In the genomic region with DNA sequence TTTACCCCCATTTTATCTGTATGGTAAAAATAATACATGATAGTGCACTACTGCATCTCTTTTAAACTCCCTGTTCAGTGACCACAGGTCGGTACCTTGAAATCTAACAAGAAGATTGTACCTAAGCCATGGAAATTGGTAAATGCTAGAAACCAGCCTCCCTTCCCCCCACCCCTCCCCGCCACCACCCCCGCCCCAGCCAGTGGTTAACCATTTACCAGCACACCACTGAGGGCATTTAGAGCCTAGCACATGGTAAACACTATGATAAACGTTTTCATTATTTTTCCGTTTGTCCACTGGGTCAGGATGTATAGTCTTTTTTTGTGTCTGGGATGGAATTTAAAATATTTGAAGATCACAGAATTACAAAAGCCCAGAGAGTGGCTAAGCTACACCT, we compare ENCODE assay signal across 8 cellular contexts. TPM values are rescaled to one million over a fixed set of nuclear protein-coding genes. Genes with fewer than 3 reads are reported as not detected.
DNase-seq lines count a peak whose midpoint lies in the region; ATAC-seq and TF ChIP-seq lines count a peak whose summit lies in the region.

No MANE protein-coding gene starts in this region.

- peak overlapping the region; percentile 32 to 83 for H3K9ac ChIP-seq in duodenal mucosa (ENCODE audit: low read depth in 1 of 2, low read length in 2 of 2)

- H3K4me1 ChIP-seq in Caco-2 (peaks cover 7% of the 10 kb centered on the region), duodenal mucosa (ENCODE audit: control insufficient read depth in 1 of 2, insufficient read depth in 2 of 2, low read length in 2 of 2) (peaks cover 3 to 14% of the 10 kb centered on the region in 2 donors), neuron (ENCODE audit: insufficient read depth, low read length) (no peaks in the 10 kb centered on the region)

- TF ChIP-seq CTCF in Caco-2 (IDR thresholded peaks at IDR 0.05; ENCODE audit: insufficient read depth in 1 of 2, low read depth in 1 of 2, low read length in 1 of 2, severe bottlenecking in 1 of 2, unreplicated experiment in 1 of 2) (no peak), GM10266 (IDR thresholded peaks at IDR 0.05; ENCODE audit: control insufficient read depth, insufficient read depth, low read depth, missing control alignments) (no peak)

- intact Hi-C loops in Caco-2 (cut with micrococcal nuclease; ENCODE audit: unreplicated experiment): no loop called here

- peaks cover 13% of the 10 kb centered on the region for H3K36me3 Mint-ChIP-seq in Caco-2 (ENCODE audit: insufficient read depth, unreplicated experiment)

- H3K4me3 ChIP-seq in Caco-2 (ENCODE audit: low read depth, low read length): peak overlapping the region; percentile 59
- H3K4me3 ChIP-seq in duodenal mucosa (ENCODE audit: low read depth in 1 of 2, low read length in 2 of 2): peak overlapping the region; percentile 81 to 83
- H3K4me3 ChIP-seq in neuron (ENCODE audit: low read length): peak overlapping the region; percentile 90

- CTCF ChIA-PET in Caco-2 (lab: Charles Lee): no interaction called here

- no TSS peak for BruUV-seq in Caco-2 (replicated peaks; lab: Mats Ljungman, UMichigan)

- peak overlapping the region; percentile 98 for H3K27ac Mint-ChIP-seq in Caco-2 (ENCODE audit: unreplicated experiment)

- DNase-seq in Caco-2 (peak in 1 of 2 experiments; percentile 20), NCI-H2227 (lab: John Stamatoyannopoulos, UW; ENCODE audit: unreplicated experiment) (peak; percentile 46), COLO829 (ENCODE audit: low spot score) (no peak), SK-N-DZ (ENCODE audit: low spot score) (no peak), GM10266 (ENCODE audit: extremely low spot score) (no peak)

- H3K27me3 ChIP-seq in Caco-2 (replicated peaks; ENCODE audit: control insufficient read depth, insufficient read depth, low read length) (no peaks in the 10 kb centered on the region), duodenal mucosa (ENCODE audit: control insufficient read depth in 1 of 2, insufficient read depth in 2 of 2, low read length in 2 of 2) (no peaks in the 10 kb centered on the region), neuron (ENCODE audit: insufficient read depth, low read length) (no peaks in the 10 kb centered on the region)

- no peaks in the 10 kb centered on the region for H3K9me3 Mint-ChIP-seq in Caco-2 (ENCODE audit: unreplicated experiment)

- H3K9me3 ChIP-seq in Caco-2 (no peaks in the 10 kb centered on the region), duodenal mucosa (ENCODE audit: control insufficient read depth in 1 of 2, low read length in 2 of 2) (no peaks in the 10 kb centered on the region), neuron (ENCODE audit: low read length) (no peaks in the 10 kb centered on the region)

- no peaks in the 10 kb centered on the region for H3K27me3 Mint-ChIP-seq in Caco-2 (ENCODE audit: insufficient read depth, unreplicated experiment)

- H3K36me3 ChIP-seq in Caco-2 (ENCODE audit: control insufficient read depth, insufficient read depth, low read length): no peaks in the 10 kb centered on the region
- H3K36me3 ChIP-seq in duodenal mucosa (ENCODE audit: control insufficient read depth in 1 of 2, insufficient read depth in 2 of 2, low read length in 2 of 2): no peaks in the 10 kb centered on the region
- H3K36me3 ChIP-seq in neuron (ENCODE audit: insufficient read depth, low read length): no peaks in the 10 kb centered on the region

- no peak for ATAC-seq in GM18867 (IDR thresholded peaks at IDR 0.05; ENCODE audit: unreplicated experiment)

- H3K4me1 Mint-ChIP-seq in Caco-2 (ENCODE audit: low read depth, unreplicated experiment): peaks cover 24% of the 10 kb centered on the region

- peak overlapping the region; percentile 24 for H2AFZ ChIP-seq in neuron (ENCODE audit: low read depth, low read length)

- POLR2A ChIA-PET in Caco-2 (lab: Charles Lee): no interaction called here

- no peak overlapping the region for H3K27ac ChIP-seq in duodenal mucosa (ENCODE audit: low read depth, low read length)

- peak overlapping the region; percentile 97 for H3K4me3 Mint-ChIP-seq in Caco-2 (ENCODE audit: unreplicated experiment)

RNA-seq across cellular contexts. Expression of a gene that starts 0.7 kb away (rescaled TPM):
- total RNA-seq in Caco-2 (2022): 41.1 and 41.6 TPM in 2 replicates
- polyA plus RNA-seq in SK-N-DZ (2014; cell fraction: cytosol; rRNA removed): 68.3 and 117 TPM in 2 replicates
- polyA plus RNA-seq in SK-N-DZ (2014; cell fraction: nucleus; rRNA removed): 136 and 161 TPM in 2 replicates

RNA-seq across cellular contexts. Expression of a gene that starts 5.2 kb away (rescaled TPM):
- total RNA-seq in Caco-2 (2022): 0.95 TPM in 1 of 2 replicates, not detected in the other
- polyA plus RNA-seq in SK-N-DZ (2014; cell fraction: cytosol; rRNA removed): 12.9 and 14.7 TPM in 2 replicates
- polyA plus RNA-seq in SK-N-DZ (2014; cell fraction: nucleus; rRNA removed): 16.5 and 21.2 TPM in 2 replicates

RNA-seq across cellular contexts. Expression of a gene that starts 33.5 kb away (rescaled TPM):
- 3.2 and 4.6 TPM in 2 replicates for total RNA-seq in Caco-2 (2022)
- 9.7 and 12.9 TPM in 2 replicates for polyA plus RNA-seq in SK-N-DZ (2014; cell fraction: cytosol; rRNA removed)
- 18.7 and 28.0 TPM in 2 replicates for polyA plus RNA-seq in SK-N-DZ (2014; cell fraction: nucleus; rRNA removed)

RNA-seq across cellular contexts. Expression of a gene that starts 46.3 kb away (rescaled TPM):
- total RNA-seq in Caco-2 (2022): 141 and 154 TPM in 2 replicates
- polyA plus RNA-seq in SK-N-DZ (2014; cell fraction: cytosol; rRNA removed): 130 and 153 TPM in 2 replicates
- 86.0 and 122 TPM in 2 replicates for polyA plus RNA-seq in SK-N-DZ (2014; cell fraction: nucleus; rRNA removed)
